In the genomic region with DNA sequence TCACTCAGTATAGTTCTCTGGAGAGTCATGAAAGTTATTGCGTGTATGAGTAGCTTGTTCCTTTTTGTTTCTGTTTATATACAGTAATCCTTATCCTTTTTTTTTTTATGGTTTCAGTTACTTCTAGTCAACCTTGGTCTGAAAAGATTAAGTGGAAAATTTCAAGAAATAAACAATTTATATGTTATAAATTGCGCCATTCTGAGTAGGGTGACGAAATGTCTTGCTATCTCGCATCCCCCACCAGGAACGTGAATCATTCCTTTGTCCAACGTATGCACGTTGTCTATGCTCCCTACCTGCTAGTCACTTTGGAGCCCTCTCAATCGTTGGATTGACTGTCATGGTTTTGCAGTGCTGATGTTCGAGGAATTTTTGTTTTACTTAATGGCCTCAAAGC, we compare ENCODE assay signal across 30 cellular contexts.
DNase-seq lines count a peak whose midpoint lies in the region; ATAC-seq lines count a peak whose summit lies in the region.
"Had no signal": no experiment of that assay in that cellular context is flagged by ENCODE, and none has a peak within 500 bp of the region (broad histone marks: within the 10 kb centered on the region; RNA-seq: fewer than 3 reads in every experiment).

No MANE protein-coding gene starts in this region.

- H4K91ac ChIP-seq in mesenchymal stem cell (ENCODE audit: low read length) = no peak overlapping the region

- H4K8ac ChIP-seq in mesenchymal stem cell (ENCODE audit: low read length) = no peak overlapping the region

- H3K4me2 ChIP-seq in mesenchymal stem cell (ENCODE audit: low read length, poor library complexity, severe bottlenecking) = no peak overlapping the region
- H3K4me2 ChIP-seq: KMS-11 had no signal

- H2BK12ac ChIP-seq in mesenchymal stem cell (ENCODE audit: low read length in 2 of 2) = no peak overlapping the region

- H3K9ac ChIP-seq in mesenchymal stem cell (ENCODE audit: low read length) = no peak overlapping the region
- H3K9ac ChIP-seq: KMS-11 had no signal

- peaks cover 7% of the 10 kb centered on the region for H3K79me1 ChIP-seq in mesenchymal stem cell (replicated peaks; ENCODE audit: low read length, poor library complexity, severe bottlenecking)

- no peak overlapping the region for H3K4me3 ChIP-seq in mesenchymal stem cell (ENCODE audit: insufficient read depth in 1 of 2, low read depth in 1 of 2, low read length in 2 of 2)
- H3K4me3 ChIP-seq: coronary artery, Peyer's patch, psoas muscle, sigmoid colon, transverse colon had no signal

- H2AFZ ChIP-seq in mesenchymal stem cell (ENCODE audit: low read depth, low read length) = no peak overlapping the region

- DNase-seq in ELR (ENCODE audit: low read depth) (peak; percentile 2), HuH-7.5 (ENCODE audit: low spot score) (peak; percentile 13), amniotic epithelial cell (ENCODE audit: low read depth) (peak; percentile 96), mesenchymal stem cell (peak; percentile 89), inferior parietal cortex (ENCODE audit: extremely low spot score) (no peak), NCI-H1417 treated with DMSO at 0.1 percent for 48 hours (lab: John Stamatoyannopoulos, UW) (no peak)
- DNase-seq: activated CD4-positive, alpha-beta T cell treated with anti-CD3 and anti-CD28 coated beads, Interleukin-2, amount 50 U/mL, for 48 hours; activated CD4-positive, CD25-positive, alpha-beta regulatory T cell treated with anti-CD3 and anti-CD28 coated beads, Interleukin-2, amount 50 U/mL, for 72 hours; activated naive CD4-positive, alpha-beta T cell; C1 segment of cervical spinal cord; effector memory CD8-positive, alpha-beta T cell; GF-D8; glutamatergic neuron; HFFc6; left ventricle myocardium superior; MM.1S; NCI-H146; NCI-H226; NCI-H69; Peyer's patch; psoas muscle; SHP77; sigmoid colon; T-helper 17 cell; transverse colon had no signal

- H2BK5ac ChIP-seq in mesenchymal stem cell (ENCODE audit: low read depth, low read length, poor library complexity, severe bottlenecking) = no peak overlapping the region

- ATAC-seq in HG02970 (IDR thresholded peaks at IDR 0.05; ENCODE audit: low FRiP score, unreplicated experiment) = no peak
- ATAC-seq: effector memory CD8-positive, alpha-beta T cell; left ventricle myocardium superior; psoas muscle; stimulated activated memory B cell treated with anti-CD40 and anti-IgM and Interleukin-4, amounts not matched to agents 10 μg/mL and 1 μg/mL and 100 μg/mL, for 72 hours; T-helper 17 cell had no signal

- 82% methylated on average over 9 of the region's 9 CpGs for WGBS in mesenchymal stem cell

- H3K36me3 ChIP-seq in mesenchymal stem cell (ENCODE audit: control insufficient read depth in 1 of 2, insufficient read depth in 2 of 2, low read depth in 1 of 2, low read length in 2 of 2) = peaks cover 0 to 3% of the 10 kb centered on the region in 2 experiments
- H3K36me3 ChIP-seq: neutrophil had no signal

- no peaks in the 10 kb centered on the region for H3K9me3 ChIP-seq in mesenchymal stem cell (ENCODE audit: control insufficient read depth, low read length)
- H3K9me3 ChIP-seq: neutrophil, Peyer's patch, psoas muscle, sigmoid colon, transverse colon had no signal

- H3K4me1 ChIP-seq in mesenchymal stem cell (ENCODE audit: control insufficient read depth, insufficient read depth, low read depth, low read length) = peaks cover 3% of the 10 kb centered on the region
- H3K4me1 ChIP-seq: Peyer's patch, psoas muscle, sigmoid colon had no signal

- H3K4ac ChIP-seq in mesenchymal stem cell (ENCODE audit: low read depth in 1 of 2, low read length in 2 of 2) = no peak overlapping the region

- H2AK5ac ChIP-seq in mesenchymal stem cell (ENCODE audit: low read length, severe bottlenecking) = no peak overlapping the region

- no peak overlapping the region for H3K18ac ChIP-seq in mesenchymal stem cell (ENCODE audit: low read depth in 1 of 2, low read length in 2 of 2)

- no peak overlapping the region for H3K27ac ChIP-seq in mesenchymal stem cell (ENCODE audit: low read length, poor library complexity, severe bottlenecking)
- H3K27ac ChIP-seq: coronary artery, KMS-11, neutrophil, Peyer's patch, psoas muscle, sigmoid colon, transverse colon had no signal

- no peak overlapping the region for H2BK120ac ChIP-seq in mesenchymal stem cell (ENCODE audit: low read depth, low read length)

- no peaks in the 10 kb centered on the region for H3K27me3 ChIP-seq in mesenchymal stem cell (ENCODE audit: control insufficient read depth in 1 of 2, insufficient read depth in 1 of 2, low read length in 2 of 2)
- H3K27me3 ChIP-seq: neutrophil, Peyer's patch, sigmoid colon, transverse colon had no signal

- no peak overlapping the region for H2BK15ac ChIP-seq in mesenchymal stem cell (ENCODE audit: low read depth, poor library complexity, severe bottlenecking)

- H3K14ac ChIP-seq in mesenchymal stem cell (ENCODE audit: low read length in 2 of 2) = no peak overlapping the region

- H3K23ac ChIP-seq in mesenchymal stem cell (ENCODE audit: low read length in 2 of 2) = no peak overlapping the region

Comparison
In these comparisons a context has a peak if more than half of its experiments do, and no peak if none do; other contexts are left out.
1. DNase-seq: peak in ELR (single experiment), HuH-7.5 (single experiment), amniotic epithelial cell (single experiment) and mesenchymal stem cell (single experiment); none in inferior parietal cortex (single experiment) and NCI-H1417 treated with DMSO at 0.1 percent for 48 hours (single experiment).